ENCODE assay signal across 8 cellular contexts in genomic region chr17:7572588-7573323, GRCh38. TPM values are rescaled to one million over a fixed set of nuclear protein-coding genes. Genes with fewer than 3 reads are reported as not detected.
A peak's percentile ranks its signal among the peaks of the same experiment; 100 is the strongest.
DNase-seq lines count a peak whose midpoint lies in the region; ATAC-seq, FAIRE-seq and TF ChIP-seq lines count a peak whose summit lies in the region.

No MANE protein-coding gene starts in this region.

- whole genome bisulfite sequencing in HepG2 (ENCODE audit: low lambda C conversion rate) = under 1% methylated on average over 21 of the region's 73 CpGs

- ATAC-seq in HG03520 (IDR thresholded peaks at IDR 0.05; ENCODE audit: unreplicated experiment) (peak; percentile 88), HepG2 (no peak; the same call in 2 of the 3 replicates)

- H3K9me3 ChIP-seq in HepG2 (ENCODE audit: low read length) = no peaks in the 10 kb centered on the region

- H3K4me3 ChIP-seq in AG10803 (ENCODE audit: low read length) (peak overlapping the region; percentile 97), HepG2 (replicated peaks in 1 of 3; ENCODE audit: insufficient read depth in 1 of 3, low read depth in 2 of 3, low read length in 3 of 3) (peak overlapping the region; percentile 89 to 96 (median 94))

- peaks cover 11 to 67% of the 10 kb centered on the region in 2 experiments for H3K36me3 ChIP-seq in HepG2 (replicated peaks in 1 of 2; ENCODE audit: control insufficient read depth in 1 of 2, insufficient read depth in 2 of 2, low read length in 2 of 2)

- intact Hi-C loops in HepG2 (cut with micrococcal nuclease; ENCODE audit: unreplicated experiment) = loop anchor here (5.0 kb wide), 1 partner anchor 115 kb away; the partner anchor contains the start of genes TP53 and WRAP53

- peaks cover 43% of the 10 kb centered on the region for H4K20me1 ChIP-seq in HepG2 (ENCODE audit: insufficient read depth, low read length)

- peaks cover 51% of the 10 kb centered on the region for H3K4me1 ChIP-seq in HepG2 (ENCODE audit: insufficient read depth, low read length)

- CTCF ChIA-PET in HepG2 (lab: Yijun Ruan, JAX; ENCODE audit: low intra/inter-chr PET ratio, low total read pairs) = no interaction called here

- peaks cover 44% of the 10 kb centered on the region for H3K79me2 ChIP-seq in HepG2 (ENCODE audit: insufficient read depth, low read length)

- FAIRE-seq in HepG2 (lab: Jason Lieb, UNC) = no peak

- TF ChIP-seq RAD21 in HepG2 (CRISPR knock-in tag; IDR thresholded peaks at IDR 0.05) = no peak; the same call in none of the 2 replicates

- peak overlapping the region; percentile 93 for H3K27ac ChIP-seq in HepG2 (ENCODE audit: extremely low read length, insufficient read depth, low read length)

- BruUV-seq in HepG2 (replicated peaks; lab: Mats Ljungman, UMichigan) = TSS peak; percentile 50

- no peak overlapping the region for H2AFZ ChIP-seq in HepG2 (ENCODE audit: low read length)

- DNase-seq in AG10803 (ENCODE audit: low read depth) (peak; percentile 100), NCI-H82 (lab: John Stamatoyannopoulos, UW) (peak; percentile 100), cortex of kidney (lab: John Stamatoyannopoulos, UW) (peak; percentile 70), HepG2 (ENCODE audit: low spot score) (peak; percentile 98)
- peak; percentile 99 to 100 for DNase-seq in activated CD4-positive, alpha-beta T cell treated with anti-CD3 and anti-CD28 coated beads, Interleukin-2, amount 50 U/mL, for 4 hours
- DNase-seq in stimulated activated CD4-positive, alpha-beta T cell treated with anti-CD3 and anti-CD28 coated beads, Interleukin-4, amount 100 ng/mL, for 1 hour = peak; percentile 99

- in situ Hi-C loops in HepG2 (cut with HindIII; ENCODE audit: extremely low pct_ligation_motif_present, low pct_unique_long_range_greater_than_20kb) = loop anchor here (10.0 kb wide), 1 partner anchor 272 kb away; no protein-coding TSS in a partner anchor

- H3K9ac ChIP-seq in HepG2 (ENCODE audit: insufficient read depth, low read depth, low read length) = peak overlapping the region; percentile 99

- TF ChIP-seq POLR2A in GM19193 (IDR thresholded peaks at IDR 0.05; ENCODE audit: extremely low read depth, insufficient read depth, insufficient read length) = peak; percentile 99
- peak; percentile 96 to 98 for TF ChIP-seq POLR2A in HepG2 (IDR thresholded peaks at IDR 0.05; ENCODE audit: insufficient read depth in 1 of 2, low read depth in 2 of 2, low read length in 2 of 2)

- POLR2A ChIA-PET in HepG2 (lab: Yijun Ruan, JAX) = interaction anchor here (1.0 to 3.3 kb wide), 13 partner anchors 11 to 261 kb away, joined by 3 to 51 read pairs (median 8); partner anchors contain the start of genes ATP1B2, FXR2, MPDU1 and POLR2A

- H3K4me2 ChIP-seq in HepG2 (ENCODE audit: low read depth, low read length) = peak overlapping the region; percentile 93

- no peak for TF ChIP-seq EP300 in HepG2 (IDR thresholded peaks at IDR 0.05; ENCODE audit: low read depth in 2 of 2, low read length in 2 of 2)
- no peak for TF ChIP-seq EP300 in HepG2 (CRISPR knock-in tag; IDR thresholded peaks at IDR 0.05; ENCODE audit: borderline replicate concordance)

- no peaks in the 10 kb centered on the region; a peak in 1 of 5 replicates for H3K27me3 ChIP-seq in HepG2 (ENCODE audit: control insufficient read depth in 1 of 2, insufficient read depth in 2 of 2, low read length in 2 of 2)

- no peak for TF ChIP-seq CTCF in AG10803 (conservative IDR thresholded peaks at IDR 0.05; ENCODE audit: low read length)
- 0 out of 2 replicates have a peak, but pooled peaks have one; percentile 2 for TF ChIP-seq CTCF in HepG2 (CRISPR knock-in tag; IDR thresholded peaks at IDR 0.05)

RNA-seq across cellular contexts. Expression of gene CD68, which starts 6.7 kb away (rescaled TPM):
- 4.1 and 10.3 TPM in 2 replicates for total RNA-seq in HepG2 (2016; rRNA removed; fragmentation: Illumina TruSeq; extraction: Trizol)
- 6.3 and 6.7 TPM in 2 replicates for total RNA-seq in HepG2 (2016; cell fraction: cytosol; rRNA removed; fragmentation: Illumina TruSeq; extraction: Trizol; ENCODE audit: low read depth)
- total RNA-seq in HepG2 (2016; cell fraction: insoluble cytoplasmic fraction; rRNA removed; fragmentation: Illumina TruSeq; extraction: Trizol) = 3.2 and 7.8 TPM in 2 replicates
- total RNA-seq in HepG2 (2016; cell fraction: membrane; rRNA removed; fragmentation: Illumina TruSeq; extraction: Trizol) = 7.2 and 7.7 TPM in 2 replicates
- total RNA-seq in HepG2 (2016; cell fraction: nucleus; rRNA removed; fragmentation: Illumina TruSeq; extraction: Trizol) = 3.2 and 9.0 TPM in 2 replicates
- 104 and 124 TPM in 2 replicates for polyA plus RNA-seq in HepG2 (2011; rRNA removed)
- 69.4 and 81.9 TPM in 2 replicates for polyA plus RNA-seq in HepG2 (2011; cell fraction: cytosol; rRNA removed)
- polyA plus RNA-seq in HepG2 (2011; cell fraction: nucleus; rRNA removed) = 15.4 and 16.3 TPM in 2 replicates
- 26.8 and 35.7 TPM in 2 replicates for polyA plus RNA-seq in HepG2 (2012)
- 16.5 and 18.7 TPM in 2 replicates for polyA plus RNA-seq in HepG2 (2016; cell fraction: cytosol; fragmentation: Illumina TruSeq; extraction: Trizol; ENCODE audit: low read depth)
- 17.2 and 20.1 TPM in 2 replicates for polyA plus RNA-seq in HepG2 (2016; cell fraction: insoluble cytoplasmic fraction; fragmentation: Illumina TruSeq; extraction: Trizol; ENCODE audit: low read depth)
- polyA plus RNA-seq in HepG2 (2016; cell fraction: membrane; fragmentation: Illumina TruSeq; extraction: Trizol; ENCODE audit: low read depth) = 24.5 and 25.8 TPM in 2 replicates
- polyA plus RNA-seq in HepG2 (2016; cell fraction: nucleus; fragmentation: Illumina TruSeq; extraction: Trizol; ENCODE audit: insufficient read depth, low read depth) = 16.1 and 21.1 TPM in 2 replicates
- polyA minus RNA-seq in HepG2 (2011; rRNA and poly(A)+ RNA removed; ENCODE audit: low replicate concordance) = 12.6 and 26.1 TPM in 2 replicates
- 7.6 and 9.9 TPM in 2 replicates for polyA minus RNA-seq in HepG2 (2011; cell fraction: cytosol; rRNA and poly(A)+ RNA removed)
- 4.6 and 6.2 TPM in 2 replicates for polyA minus RNA-seq in HepG2 (2011; cell fraction: nucleus; rRNA and poly(A)+ RNA removed)

RNA-seq across cellular contexts. Expression of gene MPDU1, which starts 10.9 kb away (rescaled TPM):
- 59.5 and 112 TPM in 2 replicates for total RNA-seq in HepG2 (2016; rRNA removed; fragmentation: Illumina TruSeq; extraction: Trizol)
- 17.5 and 21.1 TPM in 2 replicates for total RNA-seq in HepG2 (2016; cell fraction: cytosol; rRNA removed; fragmentation: Illumina TruSeq; extraction: Trizol; ENCODE audit: low read depth)
- total RNA-seq in HepG2 (2016; cell fraction: insoluble cytoplasmic fraction; rRNA removed; fragmentation: Illumina TruSeq; extraction: Trizol) = 62.6 and 101 TPM in 2 replicates
- total RNA-seq in HepG2 (2016; cell fraction: membrane; rRNA removed; fragmentation: Illumina TruSeq; extraction: Trizol) = 24.3 and 28.7 TPM in 2 replicates
- total RNA-seq in HepG2 (2016; cell fraction: nucleus; rRNA removed; fragmentation: Illumina TruSeq; extraction: Trizol) = 84.0 and 86.6 TPM in 2 replicates
- polyA plus RNA-seq in HepG2 (2011; rRNA removed) = 127 and 167 TPM in 2 replicates
- 188 and 194 TPM in 2 replicates for polyA plus RNA-seq in HepG2 (2011; cell fraction: cytosol; rRNA removed)
- 91.5 and 103 TPM in 2 replicates for polyA plus RNA-seq in HepG2 (2011; cell fraction: nucleus; rRNA removed)
- 56.7 and 59.6 TPM in 2 replicates for polyA plus RNA-seq in HepG2 (2012)
- polyA plus RNA-seq in HepG2 (2016; cell fraction: cytosol; fragmentation: Illumina TruSeq; extraction: Trizol; ENCODE audit: low read depth) = 12.2 and 12.9 TPM in 2 replicates
- 73.5 and 77.4 TPM in 2 replicates for polyA plus RNA-seq in HepG2 (2016; cell fraction: insoluble cytoplasmic fraction; fragmentation: Illumina TruSeq; extraction: Trizol; ENCODE audit: low read depth)
- 22.9 and 23.5 TPM in 2 replicates for polyA plus RNA-seq in HepG2 (2016; cell fraction: membrane; fragmentation: Illumina TruSeq; extraction: Trizol; ENCODE audit: low read depth)
- polyA plus RNA-seq in HepG2 (2016; cell fraction: nucleus; fragmentation: Illumina TruSeq; extraction: Trizol; ENCODE audit: insufficient read depth, low read depth) = 172 and 177 TPM in 2 replicates
- polyA minus RNA-seq in HepG2 (2011; rRNA and poly(A)+ RNA removed; ENCODE audit: low replicate concordance) = 205 and 272 TPM in 2 replicates
- 31.8 and 40.4 TPM in 2 replicates for polyA minus RNA-seq in HepG2 (2011; cell fraction: cytosol; rRNA and poly(A)+ RNA removed)
- 30.7 and 35.3 TPM in 2 replicates for polyA minus RNA-seq in HepG2 (2011; cell fraction: nucleus; rRNA and poly(A)+ RNA removed)

RNA-seq across cellular contexts. Expression of gene SENP3, which starts 11.0 kb away (rescaled TPM):
- 64.5 and 75.4 TPM in 2 replicates for total RNA-seq in HepG2 (2016; rRNA removed; fragmentation: Illumina TruSeq; extraction: Trizol)
- total RNA-seq in HepG2 (2016; cell fraction: cytosol; rRNA removed; fragmentation: Illumina TruSeq; extraction: Trizol; ENCODE audit: low read depth) = 46.1 and 48.3 TPM in 2 replicates
- total RNA-seq in HepG2 (2016; cell fraction: insoluble cytoplasmic fraction; rRNA removed; fragmentation: Illumina TruSeq; extraction: Trizol) = 67.8 and 80.2 TPM in 2 replicates
- total RNA-seq in HepG2 (2016; cell fraction: membrane; rRNA removed; fragmentation: Illumina TruSeq; extraction: Trizol) = 96.7 and 98.4 TPM in 2 replicates
- 31.6 and 38.4 TPM in 2 replicates for total RNA-seq in HepG2 (2016; cell fraction: nucleus; rRNA removed; fragmentation: Illumina TruSeq; extraction: Trizol)
- 55.8 and 57.3 TPM in 2 replicates for polyA plus RNA-seq in HepG2 (2011; rRNA removed)
- 51.2 and 51.8 TPM in 2 replicates for polyA plus RNA-seq in HepG2 (2011; cell fraction: cytosol; rRNA removed)
- 36.5 and 39.7 TPM in 2 replicates for polyA plus RNA-seq in HepG2 (2011; cell fraction: nucleus; rRNA removed)
- polyA plus RNA-seq in HepG2 (2012) = 20.5 and 25.7 TPM in 2 replicates
- 29.8 and 32.5 TPM in 2 replicates for polyA plus RNA-seq in HepG2 (2016; cell fraction: cytosol; fragmentation: Illumina TruSeq; extraction: Trizol; ENCODE audit: low read depth)
- polyA plus RNA-seq in HepG2 (2016; cell fraction: insoluble cytoplasmic fraction; fragmentation: Illumina TruSeq; extraction: Trizol; ENCODE audit: low read depth) = 66.8 and 75.8 TPM in 2 replicates
- polyA plus RNA-seq in HepG2 (2016; cell fraction: membrane; fragmentation: Illumina TruSeq; extraction: Trizol; ENCODE audit: low read depth) = 81.7 and 87.7 TPM in 2 replicates
- polyA plus RNA-seq in HepG2 (2016; cell fraction: nucleus; fragmentation: Illumina TruSeq; extraction: Trizol; ENCODE audit: insufficient read depth, low read depth) = 52.7 and 61.4 TPM in 2 replicates
- 67.9 and 190 TPM in 2 replicates for polyA minus RNA-seq in HepG2 (2011; rRNA and poly(A)+ RNA removed; ENCODE audit: low replicate concordance)
- polyA minus RNA-seq in HepG2 (2011; cell fraction: cytosol; rRNA and poly(A)+ RNA removed) = 26.8 and 29.3 TPM in 2 replicates
- polyA minus RNA-seq in HepG2 (2011; cell fraction: nucleus; rRNA and poly(A)+ RNA removed) = 19.1 and 20.5 TPM in 2 replicates

RNA-seq across cellular contexts. Expression of gene TNFSF13, which starts 14.2 kb away (rescaled TPM):
- total RNA-seq in HepG2 (2016; rRNA removed; fragmentation: Illumina TruSeq; extraction: Trizol) = 1.7 and 2.5 TPM in 2 replicates
- 0.20 and 0.79 TPM in 2 replicates for total RNA-seq in HepG2 (2016; cell fraction: cytosol; rRNA removed; fragmentation: Illumina TruSeq; extraction: Trizol; ENCODE audit: low read depth)
- 2.0 and 2.2 TPM in 2 replicates for total RNA-seq in HepG2 (2016; cell fraction: insoluble cytoplasmic fraction; rRNA removed; fragmentation: Illumina TruSeq; extraction: Trizol)
- 1.1 and 2.2 TPM in 2 replicates for total RNA-seq in HepG2 (2016; cell fraction: membrane; rRNA removed; fragmentation: Illumina TruSeq; extraction: Trizol)
- 2.9 and 3.2 TPM in 2 replicates for total RNA-seq in HepG2 (2016; cell fraction: nucleus; rRNA removed; fragmentation: Illumina TruSeq; extraction: Trizol)
- 3.3 TPM in 2 replicates for polyA plus RNA-seq in HepG2 (2011; rRNA removed)
- polyA plus RNA-seq in HepG2 (2011; cell fraction: cytosol; rRNA removed) = 2.2 TPM in 2 replicates
- 9.6 and 11.2 TPM in 2 replicates for polyA plus RNA-seq in HepG2 (2011; cell fraction: nucleus; rRNA removed)
- polyA plus RNA-seq in HepG2 (2012) = 2.6 and 3.9 TPM in 2 replicates
- 0.76 and 2.2 TPM in 2 replicates for polyA plus RNA-seq in HepG2 (2016; cell fraction: cytosol; fragmentation: Illumina TruSeq; extraction: Trizol; ENCODE audit: low read depth)
- polyA plus RNA-seq in HepG2 (2016; cell fraction: insoluble cytoplasmic fraction; fragmentation: Illumina TruSeq; extraction: Trizol; ENCODE audit: low read depth) = 3.1 and 3.7 TPM in 2 replicates
- polyA plus RNA-seq in HepG2 (2016; cell fraction: membrane; fragmentation: Illumina TruSeq; extraction: Trizol; ENCODE audit: low read depth) = 2.2 and 2.3 TPM in 2 replicates
- polyA plus RNA-seq in HepG2 (2016; cell fraction: nucleus; fragmentation: Illumina TruSeq; extraction: Trizol; ENCODE audit: insufficient read depth, low read depth) = 4.9 and 6.7 TPM in 2 replicates
- polyA minus RNA-seq in HepG2 (2011; rRNA and poly(A)+ RNA removed; ENCODE audit: low replicate concordance) = 2.2 and 7.1 TPM in 2 replicates
- 0.26 and 1.3 TPM in 2 replicates for polyA minus RNA-seq in HepG2 (2011; cell fraction: cytosol; rRNA and poly(A)+ RNA removed)
- 2.1 and 3.0 TPM in 2 replicates for polyA minus RNA-seq in HepG2 (2011; cell fraction: nucleus; rRNA and poly(A)+ RNA removed)

RNA-seq across cellular contexts. Expression of gene SOX15, which starts 17.1 kb away (rescaled TPM):
- 0.18 TPM in 1 of 2 replicates, not detected in the other for total RNA-seq in HepG2 (2016; rRNA removed; fragmentation: Illumina TruSeq; extraction: Trizol)
- not detected in 2 replicates for total RNA-seq in HepG2 (2016; cell fraction: cytosol; rRNA removed; fragmentation: Illumina TruSeq; extraction: Trizol; ENCODE audit: low read depth)
- total RNA-seq in HepG2 (2016; cell fraction: insoluble cytoplasmic fraction; rRNA removed; fragmentation: Illumina TruSeq; extraction: Trizol) = 0.22 TPM in 1 of 2 replicates, not detected in the other
- total RNA-seq in HepG2 (2016; cell fraction: membrane; rRNA removed; fragmentation: Illumina TruSeq; extraction: Trizol) = not detected in 2 replicates
- total RNA-seq in HepG2 (2016; cell fraction: nucleus; rRNA removed; fragmentation: Illumina TruSeq; extraction: Trizol) = 0.37 TPM in 1 of 2 replicates, not detected in the other
- polyA plus RNA-seq in HepG2 (2011; rRNA removed) = 0.07 and 0.17 TPM in 2 replicates
- 0.04 TPM in 1 of 2 replicates, not detected in the other for polyA plus RNA-seq in HepG2 (2011; cell fraction: cytosol; rRNA removed)
- 0.54 and 0.63 TPM in 2 replicates for polyA plus RNA-seq in HepG2 (2011; cell fraction: nucleus; rRNA removed)
- polyA plus RNA-seq in HepG2 (2012) = 0.44 and 0.63 TPM in 2 replicates
- polyA plus RNA-seq in HepG2 (2016; cell fraction: cytosol; fragmentation: Illumina TruSeq; extraction: Trizol; ENCODE audit: low read depth) = 0.17 TPM in 1 of 2 replicates, not detected in the other
- polyA plus RNA-seq in HepG2 (2016; cell fraction: insoluble cytoplasmic fraction; fragmentation: Illumina TruSeq; extraction: Trizol; ENCODE audit: low read depth) = not detected in 2 replicates
- polyA plus RNA-seq in HepG2 (2016; cell fraction: membrane; fragmentation: Illumina TruSeq; extraction: Trizol; ENCODE audit: low read depth) = not detected in 2 replicates
- polyA plus RNA-seq in HepG2 (2016; cell fraction: nucleus; fragmentation: Illumina TruSeq; extraction: Trizol; ENCODE audit: insufficient read depth, low read depth) = 0.68 and 1.3 TPM in 2 replicates
- polyA minus RNA-seq in HepG2 (2011; rRNA and poly(A)+ RNA removed; ENCODE audit: low replicate concordance) = 0.44 TPM in 1 of 2 replicates, not detected in the other
- not detected in 2 replicates for polyA minus RNA-seq in HepG2 (2011; cell fraction: cytosol; rRNA and poly(A)+ RNA removed)
- 0.62 TPM in 1 of 2 replicates, not detected in the other for polyA minus RNA-seq in HepG2 (2011; cell fraction: nucleus; rRNA and poly(A)+ RNA removed)
